12 cellular contexts compared by ENCODE assay signal in genomic region chr2:160752475-160753330, GRCh38.
DNase-seq lines count a peak whose midpoint lies in the region; ATAC-seq and TF ChIP-seq lines count a peak whose summit lies in the region.
"Had no signal": no experiment of that assay in that cellular context is flagged by ENCODE, and none has a peak within 500 bp of the region (broad histone marks: within the 10 kb centered on the region; RNA-seq: fewer than 3 reads in every experiment).

No MANE protein-coding gene starts in this region.

- H3K9me3 ChIP-seq in lower lobe of right lung = peaks cover 5% of the 10 kb centered on the region

- peak overlapping the region; percentile 87 for H3K27ac Mint-ChIP-seq in chondrocyte (ENCODE audit: unreplicated experiment)

- H3K36me3 ChIP-seq in lower lobe of right lung = no peaks in the 10 kb centered on the region

- no peaks in the 10 kb centered on the region for H3K27me3 ChIP-seq in lower lobe of right lung (ENCODE audit: low read depth)

- intact Hi-C loops in lower lobe of right lung (cut with DNase I) = no loop called here

- TF ChIP-seq CTCF in chondrocyte (IDR thresholded peaks at IDR 0.05) (no peak), lower lobe of right lung (IDR thresholded peaks at IDR 0.05) (no peak)

- peaks cover 7% of the 10 kb centered on the region for H3K4me1 ChIP-seq in lower lobe of right lung

- ATAC-seq in lower lobe of right lung (peak; percentile 41 to 86), HG02981 (IDR thresholded peaks at IDR 0.05; ENCODE audit: unreplicated experiment) (no peak), HG03469 (IDR thresholded peaks at IDR 0.05; ENCODE audit: unreplicated experiment) (no peak), HG02973 (IDR thresholded peaks at IDR 0.05; ENCODE audit: unreplicated experiment) (no peak)

- H3K9me3 Mint-ChIP-seq in chondrocyte (ENCODE audit: low read depth) = peaks cover 13% of the 10 kb centered on the region

- DNase-seq in EH (ENCODE audit: low read depth) (peak; percentile 64), M059J (ENCODE audit: low read depth) (peak; percentile 84), chondrocyte (ENCODE audit: low spot score) (no peak), lower lobe of right lung (no peak)
- no peak for DNase-seq in central memory CD4-positive, alpha-beta T cell
- DNase-seq: activated effector memory CD4-positive, alpha-beta T cell treated with anti-CD3 and anti-CD28 coated beads, Interleukin-2, amount 50 U/mL, for 16 hours; NCI-H187 treated with DMSO at 0.1 percent for 48 hours; RPMI8226 had no signal

- H3K4me1 Mint-ChIP-seq in chondrocyte (ENCODE audit: low read depth) = peaks cover 37% of the 10 kb centered on the region
- H3K4me1 Mint-ChIP-seq: neural crest cell had no signal

- H3K4me3 Mint-ChIP-seq in chondrocyte (ENCODE audit: unreplicated experiment) = no peak overlapping the region
- H3K4me3 Mint-ChIP-seq: neural crest cell had no signal

- no peaks in the 10 kb centered on the region for H3K36me3 Mint-ChIP-seq in chondrocyte (ENCODE audit: low read depth)

- H3K27ac ChIP-seq in lower lobe of right lung = no peak overlapping the region

- H3K27me3 Mint-ChIP-seq in chondrocyte (ENCODE audit: low read depth) = no peaks in the 10 kb centered on the region

- H3K4me3 ChIP-seq in lower lobe of right lung = no peak overlapping the region

Comparison
In these comparisons a context has a peak if more than half of its experiments do, and no peak if none do; other contexts are left out.
1. DNase-seq: peak in EH (single experiment) and M059J (single experiment); none in chondrocyte (single experiment), lower lobe of right lung (single experiment) and central memory CD4-positive, alpha-beta T cell (single experiment).
2. ATAC-seq: peak in lower lobe of right lung (2 of 2); none in HG02981 (single experiment), HG03469 (single experiment) and HG02973 (single experiment).